In genomic region chr1:25618433-25618808, GRCh38 we compare ENCODE assay signal across 8 cellular contexts. TPM values are rescaled to one million over a fixed set of nuclear protein-coding genes. Genes with fewer than 3 reads are reported as not detected.
DNase-seq lines count a peak whose midpoint lies in the region; ATAC-seq, FAIRE-seq and TF ChIP-seq lines count a peak whose summit lies in the region.

No MANE protein-coding gene starts in this region.

- no peak for TF ChIP-seq POLR2A in gastrocnemius medialis (IDR thresholded peaks at IDR 0.05)

- H3K9ac ChIP-seq in iPS-15b (ENCODE audit: low read depth, low read length) = no peak overlapping the region

- FAIRE-seq in GM19239 (lab: Jason Lieb, UNC) = peak; percentile 42

- peak overlapping the region; percentile 79 for H3K27ac Mint-ChIP-seq in activated CD8-positive, alpha-beta T cell treated with anti-CD3 and anti-CD28 coated beads for 36 hours

- no peaks in the 10 kb centered on the region for H3K9me3 Mint-ChIP-seq in activated CD8-positive, alpha-beta T cell treated with anti-CD3 and anti-CD28 coated beads for 36 hours

- in situ Hi-C loops in gastrocnemius medialis (cut with MboI; ENCODE audit: low sequenced_read_pairs in 4 of 4) (loop anchor here in 1 of 4 donors (25.0 kb wide), 1 partner anchor 119 kb away; no protein-coding TSS in a partner anchor), ACHN (cut with HindIII; ENCODE audit: low pct_ligation_motif_present, low pct_unique_long_range_greater_than_20kb, low sequenced_read_pairs) (no loop called here)

- H3K36me3 ChIP-seq in iPS-15b (ENCODE audit: control insufficient read depth, insufficient read depth, low read length) (no peaks in the 10 kb centered on the region), gastrocnemius medialis (no peaks in the 10 kb centered on the region)

- peak overlapping the region; percentile 78 for H3K4me3 Mint-ChIP-seq in activated CD8-positive, alpha-beta T cell treated with anti-CD3 and anti-CD28 coated beads for 36 hours

- H3K4me3 ChIP-seq in iPS-15b (ENCODE audit: low read depth, low read length) (peak overlapping the region; percentile 27), gastrocnemius medialis (peak overlapping the region; percentile 49 to 82 (median 66))

- H3K4me1 ChIP-seq in iPS-15b (ENCODE audit: control insufficient read depth, insufficient read depth, low read length) (peaks cover 11% of the 10 kb centered on the region), gastrocnemius medialis (peaks cover 20 to 32% of the 10 kb centered on the region in 2 donors)

- peaks cover 73% of the 10 kb centered on the region for H3K4me1 Mint-ChIP-seq in activated CD8-positive, alpha-beta T cell treated with anti-CD3 and anti-CD28 coated beads for 36 hours (ENCODE audit: low read depth)

- POLR2A ChIA-PET in activated CD8-positive, alpha-beta T cell treated with anti-CD3 and anti-CD28 coated beads for 36 hours (lab: Charles Lee) = interaction anchor here (0.7 to 3.6 kb wide), 7 partner anchors 9 to 181 kb away, joined by 3 to 19 read pairs (median 3); no protein-coding TSS in a partner anchor

- peak overlapping the region; percentile 0 to 43 (median 8) for H3K27ac ChIP-seq in gastrocnemius medialis

- no peak for ATAC-seq in activated CD8-positive, alpha-beta T cell treated with anti-CD3 and anti-CD28 coated beads for 36 hours
- no peak for ATAC-seq in gastrocnemius medialis

- DNase-seq in GM19239 (ENCODE audit: insufficient read length, low spot score) (no peak), gastrocnemius medialis (no peak), globus pallidus (ENCODE audit: low spot score) (no peak), ACHN (no peak), islet precursor cell (no peak), NK-92 (lab: John Stamatoyannopoulos, UW; ENCODE audit: unreplicated experiment) (no peak)
- DNase-seq in activated CD8-positive, alpha-beta T cell treated with anti-CD3 and anti-CD28 coated beads for 36 hours = no peak

- peaks cover 27% of the 10 kb centered on the region for H3K27me3 ChIP-seq in iPS-15b (ENCODE audit: control insufficient read depth, insufficient read depth, low read length)
- H3K27me3 ChIP-seq in gastrocnemius medialis = no peaks in the 10 kb centered on the region

- no peak for TF ChIP-seq CTCF in activated CD8-positive, alpha-beta T cell treated with anti-CD3 and anti-CD28 coated beads for 36 hours (IDR thresholded peaks at IDR 0.05)
- no peak for TF ChIP-seq CTCF in gastrocnemius medialis (IDR thresholded peaks at IDR 0.05 in 4 of 5, conservative IDR thresholded peaks at IDR 0.05 in 1 of 5)

- no peaks in the 10 kb centered on the region for H3K36me3 Mint-ChIP-seq in activated CD8-positive, alpha-beta T cell treated with anti-CD3 and anti-CD28 coated beads for 36 hours (ENCODE audit: low read depth)

- H3K27me3 Mint-ChIP-seq in activated CD8-positive, alpha-beta T cell treated with anti-CD3 and anti-CD28 coated beads for 36 hours = peaks cover 8% of the 10 kb centered on the region

- intact Hi-C loops in activated CD8-positive, alpha-beta T cell treated with anti-CD3 and anti-CD28 coated beads for 36 hours (cut with micrococcal nuclease) = no loop called here
- intact Hi-C loops in gastrocnemius medialis (cut with DNase I; ENCODE audit: low total_unique reads) = loop anchor here (1.0 to 2.0 kb wide), 2 partner anchors 14 to 126 kb away; no protein-coding TSS in a partner anchor

- CTCF ChIA-PET in activated CD8-positive, alpha-beta T cell treated with anti-CD3 and anti-CD28 coated beads for 36 hours (lab: Charles Lee) = interaction anchor here (0.6 to 4.0 kb wide), 36 partner anchors 9 to 551 kb away, joined by 3 to 43 read pairs (median 5); partner anchors contain the start of genes SELENON and ZNF593

- H3K9me3 ChIP-seq in iPS-15b (ENCODE audit: control insufficient read depth, insufficient read depth, low read length) (no peaks in the 10 kb centered on the region), gastrocnemius medialis (no peaks in the 10 kb centered on the region)

RNA-seq across cellular contexts. Expression of gene MAN1C1, which starts 1.8 kb away (rescaled TPM):
- 1 to 10 TPM; 3.7 to 4.4 TPM for total RNA-seq in activated CD8-positive, alpha-beta T cell treated with anti-CD3 and anti-CD28 coated beads for 36 hours
- 1 to 10 TPM; 2.0 to 4.4 (median 2.5) TPM for total RNA-seq in gastrocnemius medialis
